8 cellular contexts compared by ENCODE assay signal in genomic region chr15:70035719-70036077, GRCh38.
DNase-seq lines count a peak whose midpoint lies in the region; ATAC-seq and TF ChIP-seq lines count a peak whose summit lies in the region.

No MANE protein-coding gene starts in this region.

- H3K9me3 Mint-ChIP-seq in activated T-cell treated with anti-CD3 and anti-CD28 coated beads, Interleukin-2, amount 50 U/mL, for 72 hours = no peaks in the 10 kb centered on the region
- H3K9me3 Mint-ChIP-seq in WTC11 = no peaks in the 10 kb centered on the region

- no peaks in the 10 kb centered on the region for H3K36me3 Mint-ChIP-seq in activated T-cell treated with anti-CD3 and anti-CD28 coated beads, Interleukin-2, amount 50 U/mL, for 72 hours (ENCODE audit: insufficient read depth in 2 of 2)
- no peaks in the 10 kb centered on the region for H3K36me3 Mint-ChIP-seq in WTC11

- POLR2A ChIA-PET in GM10248 (lab: Yijun Ruan, JAX) = interaction anchor here (0.6 to 1.0 kb wide), 3 partner anchors 11 to 62 kb away, joined by 3 to 4 read pairs (median 4); partner anchors contain the start of gene TLE3
- POLR2A ChIA-PET in WTC11 (lab: Charles Lee) = no interaction called here

- no peaks in the 10 kb centered on the region for H3K27me3 Mint-ChIP-seq in activated T-cell treated with anti-CD3 and anti-CD28 coated beads, Interleukin-2, amount 50 U/mL, for 72 hours (ENCODE audit: low read depth)
- no peaks in the 10 kb centered on the region; the same call in 1 of the 2 replicates for H3K27me3 Mint-ChIP-seq in WTC11 (ENCODE audit: low read depth)

- CTCF ChIA-PET in GM10248 (lab: Yijun Ruan, JAX) (interaction anchor here (0.8 to 2.1 kb wide), 9 partner anchors 11 to 452 kb away, joined by 3 to 8 read pairs (median 3); no protein-coding TSS in a partner anchor), WTC11 (lab: Charles Lee) (interaction anchor here (1.4 kb wide), 1 partner anchor 52 kb away, joined by 4 read pairs; no protein-coding TSS in a partner anchor)

- no peak overlapping the region for H3K27ac Mint-ChIP-seq in activated T-cell treated with anti-CD3 and anti-CD28 coated beads, Interleukin-2, amount 50 U/mL, for 72 hours
- no peak overlapping the region for H3K27ac Mint-ChIP-seq in WTC11

- H3K4me3 Mint-ChIP-seq in activated T-cell treated with anti-CD3 and anti-CD28 coated beads, Interleukin-2, amount 50 U/mL, for 72 hours = no peak overlapping the region
- H3K4me3 Mint-ChIP-seq in WTC11 = no peak overlapping the region

- TF ChIP-seq CTCF in GM10248 (IDR thresholded peaks at IDR 0.05; ENCODE audit: control extremely low read depth, extremely low read depth, low read depth, missing control alignments) (no peak), WTC11 (IDR thresholded peaks at IDR 0.05) (no peak)

- peak; percentile 84 for DNase-seq in GM10248 (ENCODE audit: extremely low spot score)
- peak; percentile 59 for DNase-seq in SKM-1 treated with dmso at 0.1 percent for 144 hours (lab: John Stamatoyannopoulos, UW; ENCODE audit: unreplicated experiment)
- DNase-seq in NCI-H345 (lab: John Stamatoyannopoulos, UW) = no peak
- no peak for DNase-seq in UCSD-AML1 (lab: John Stamatoyannopoulos, UW; ENCODE audit: unreplicated experiment)
- no peak for DNase-seq in activated T-cell treated with anti-CD3 and anti-CD28 coated beads, Interleukin-2, amount 50 U/mL, for 72 hours
- DNase-seq in WTC11 (ENCODE audit: low spot score) = no peak

- no peaks in the 10 kb centered on the region for H3K4me1 Mint-ChIP-seq in activated T-cell treated with anti-CD3 and anti-CD28 coated beads, Interleukin-2, amount 50 U/mL, for 72 hours (ENCODE audit: low read depth)
- H3K4me1 Mint-ChIP-seq in WTC11 = peaks cover 15% of the 10 kb centered on the region

- peak; percentile 54 for ATAC-seq in GM19438 (IDR thresholded peaks at IDR 0.05; ENCODE audit: low read depth, unreplicated experiment)
- ATAC-seq in HG03064 (IDR thresholded peaks at IDR 0.05; ENCODE audit: low read depth, unreplicated experiment) = peak; percentile 51
- ATAC-seq in activated T-cell treated with anti-CD3 and anti-CD28 coated beads, Interleukin-2, amount 50 U/mL, for 72 hours (replicated peaks in 1 of 2) = no peak
- no peak for ATAC-seq in WTC11

TF ChIP-seq in WTC11, 78 proteins besides CTCF, POLR2A, EP300 and RAD21 (continues in another document):
- TF ChIP-seq ZNF281 (CRISPR knock-in tag; IDR thresholded peaks at IDR 0.05) (no peak), PREB (CRISPR knock-in tag; IDR thresholded peaks at IDR 0.05; ENCODE audit: borderline replicate concordance) (no peak), FOXP4 (CRISPR knock-in tag; IDR thresholded peaks at IDR 0.05) (no peak), HMGA2 (CRISPR knock-in tag; IDR thresholded peaks at IDR 0.05) (no peak), ZNF317 (CRISPR knock-in tag; IDR thresholded peaks at IDR 0.05; ENCODE audit: borderline replicate concordance, low read depth) (no peak), MYBL2 (CRISPR knock-in tag; IDR thresholded peaks at IDR 0.05) (no peak), CREB1 (CRISPR knock-in tag; IDR thresholded peaks at IDR 0.05) (no peak), TCF7 (CRISPR knock-in tag; IDR thresholded peaks at IDR 0.05; ENCODE audit: low read depth) (no peak), ZBTB21 (CRISPR knock-in tag; IDR thresholded peaks at IDR 0.05; ENCODE audit: borderline replicate concordance) (no peak), HMGXB4 (CRISPR knock-in tag; IDR thresholded peaks at IDR 0.05) (no peak), ZNF425 (CRISPR knock-in tag; conservative IDR thresholded peaks at IDR 0.05) (no peak), ELF4 (CRISPR knock-in tag; IDR thresholded peaks at IDR 0.05; ENCODE audit: low read depth) (no peak), KAT7 (CRISPR knock-in tag; IDR thresholded peaks at IDR 0.05; ENCODE audit: borderline replicate concordance) (no peak), IRF1 (CRISPR knock-in tag; IDR thresholded peaks at IDR 0.05) (no peak)

Comparison
In these comparisons a context has a peak if more than half of its experiments do, and no peak if none do; other contexts are left out.
1. DNase-seq: peak in GM10248 (single experiment) and SKM-1 treated with dmso at 0.1 percent for 144 hours (single experiment); none in NCI-H345 (single experiment), UCSD-AML1 (single experiment), activated T-cell treated with anti-CD3 and anti-CD28 coated beads, Interleukin-2, amount 50 U/mL, for 72 hours (0 of 2) and WTC11 (single experiment).
2. ATAC-seq: peak in GM19438 (single experiment) and HG03064 (single experiment); none in activated T-cell treated with anti-CD3 and anti-CD28 coated beads, Interleukin-2, amount 50 U/mL, for 72 hours (0 of 2) and WTC11 (single experiment).